ENCODE assay signal across 9 cellular contexts in genomic region chr7:130957140-130957513, GRCh38.
DNase-seq lines count a peak whose midpoint lies in the region; ATAC-seq and TF ChIP-seq lines count a peak whose summit lies in the region.
"Had no signal": no experiment of that assay in that cellular context is flagged by ENCODE, and none has a peak within 500 bp of the region (broad histone marks: within the 10 kb centered on the region; RNA-seq: fewer than 3 reads in every experiment).

No MANE protein-coding gene starts in this region.

- CTCF ChIA-PET in CD4-positive, alpha-beta memory T cell (lab: Charles Lee; ENCODE audit: partially characterized antibody): interaction anchor here (0.9 to 7.6 kb wide), 8 partner anchors 9 to 466 kb away, joined by 3 to 100 read pairs (median 14); no protein-coding TSS in a partner anchor
- CTCF ChIA-PET in activated B cell treated with CpG ODN at 0.5 μM for 24 hours (lab: Charles Lee): interaction anchor here (0.6 to 4.0 kb wide), 9 partner anchors 11 to 60 kb away, joined by 3 to 19 read pairs (median 3); no protein-coding TSS in a partner anchor

- TF ChIP-seq POLR2A in GM18505 (IDR thresholded peaks at IDR 0.05; ENCODE audit: borderline replicate concordance, extremely low read depth, insufficient read depth, insufficient read length): no peak

- H3K27me3 ChIP-seq in CD4-positive, alpha-beta memory T cell (ENCODE audit: insufficient read depth, low read length): no peaks in the 10 kb centered on the region
- no peaks in the 10 kb centered on the region for H3K27me3 ChIP-seq in muscle layer of duodenum (ENCODE audit: low read depth, low read length)

- peaks cover 20 to 68% of the 10 kb centered on the region in 2 donors for H3K36me3 Mint-ChIP-seq in CD4-positive, alpha-beta memory T cell
- H3K36me3 Mint-ChIP-seq in HFFc6 (ENCODE audit: low read depth) (peaks cover 12% of the 10 kb centered on the region), activated B cell treated with CpG ODN at 0.5 μM for 24 hours (ENCODE audit: low read depth) (peaks cover 87% of the 10 kb centered on the region)

- H3K4me3 ChIP-seq in CD4-positive, alpha-beta memory T cell (ENCODE audit: low read length in 2 of 2): peak overlapping the region; percentile 10 to 51
- H3K4me3 ChIP-seq in muscle layer of duodenum (ENCODE audit: low read depth in 1 of 2, low read length in 2 of 2): no peak overlapping the region

- POLR2A ChIA-PET in CD4-positive, alpha-beta memory T cell (lab: Charles Lee; ENCODE audit: partially characterized antibody): interaction anchor here (0.7 to 11.7 kb wide), 9 partner anchors 9 to 148 kb away, joined by 3 to 176 read pairs (median 6); no protein-coding TSS in a partner anchor
- POLR2A ChIA-PET in activated B cell treated with CpG ODN at 0.5 μM for 24 hours (lab: Charles Lee): interaction anchor here (0.6 to 9.3 kb wide), 11 partner anchors 11 to 149 kb away, joined by 3 to 117 read pairs (median 4); no protein-coding TSS in a partner anchor

- H3K9me3 Mint-ChIP-seq in CD4-positive, alpha-beta memory T cell: peaks cover 0 to 4% (median 0%) of the 10 kb centered on the region in 8 donors
- H3K9me3 Mint-ChIP-seq in HFFc6 (no peaks in the 10 kb centered on the region), activated B cell treated with CpG ODN at 0.5 μM for 24 hours (no peaks in the 10 kb centered on the region)

- peak overlapping the region; percentile 79 to 90 (median 85) for H3K4me3 Mint-ChIP-seq in CD4-positive, alpha-beta memory T cell
- H3K4me3 Mint-ChIP-seq in HFFc6 (no peak overlapping the region), activated B cell treated with CpG ODN at 0.5 μM for 24 hours (peak overlapping the region; percentile 87)

- peaks cover 93% of the 10 kb centered on the region for H3K4me1 ChIP-seq in CD4-positive, alpha-beta memory T cell (ENCODE audit: insufficient read depth, low read length)
- peaks cover 7 to 33% of the 10 kb centered on the region in 2 donors for H3K4me1 ChIP-seq in muscle layer of duodenum (ENCODE audit: control insufficient read depth in 1 of 2, insufficient read depth in 2 of 2, low read length in 2 of 2)

- TF ChIP-seq CTCF in HFFc6 (IDR thresholded peaks at IDR 0.05): no peak
- TF ChIP-seq CTCF in activated B cell treated with CpG ODN at 0.5 μM for 24 hours (IDR thresholded peaks at IDR 0.05): no peak

- ATAC-seq in activated B cell treated with CpG ODN at 0.5 μM for 24 hours (ENCODE audit: low read depth) (peak; percentile 17), GM18505 (IDR thresholded peaks at IDR 0.05; ENCODE audit: unreplicated experiment) (no peak), HG03159 (IDR thresholded peaks at IDR 0.05; ENCODE audit: unreplicated experiment) (no peak)

- peak; percentile 43 to 80 (median 47) for DNase-seq in CD4-positive, alpha-beta memory T cell
- DNase-seq in HFFc6 (no peak), activated B cell treated with CpG ODN at 0.5 μM for 24 hours (no peak), GOT3 (lab: John Stamatoyannopoulos, UW) (no peak)
- DNase-seq: DMS79 treated with DMSO at 0.1 percent for 48 hours; stimulated activated CD8-positive, alpha-beta memory T cell treated with anti-CD3 and anti-CD28 coated beads, Interleukin-4, amount 100 ng/mL, for 48 hours had no signal

- peak overlapping the region; percentile 76 for H3K27ac ChIP-seq in CD4-positive, alpha-beta memory T cell (ENCODE audit: low read depth, low read length)
- H3K27ac ChIP-seq in muscle layer of duodenum (ENCODE audit: low read length): peak overlapping the region; percentile 70

- no peaks in the 10 kb centered on the region for H3K36me3 ChIP-seq in CD4-positive, alpha-beta memory T cell (ENCODE audit: insufficient read depth, low read length)
- peaks cover 0 to 25% of the 10 kb centered on the region in 2 donors for H3K36me3 ChIP-seq in muscle layer of duodenum (ENCODE audit: control insufficient read depth in 1 of 2, insufficient read depth in 2 of 2, low read length in 2 of 2)

- H3K27ac Mint-ChIP-seq in CD4-positive, alpha-beta memory T cell: peak overlapping the region in 6 of 7 donors; percentile 94 to 99 (median 96)
- H3K27ac Mint-ChIP-seq in HFFc6 (peak overlapping the region; percentile 84), activated B cell treated with CpG ODN at 0.5 μM for 24 hours (peak overlapping the region; percentile 78)

- intact Hi-C loops in CD4-positive, alpha-beta memory T cell (cut with micrococcal nuclease): no loop called here
- intact Hi-C loops in activated B cell treated with CpG ODN at 0.5 μM for 24 hours (cut with micrococcal nuclease): no loop called here

- no peaks in the 10 kb centered on the region for H3K27me3 Mint-ChIP-seq in CD4-positive, alpha-beta memory T cell
- H3K27me3 Mint-ChIP-seq in HFFc6 (ENCODE audit: insufficient read depth) (peaks cover 4% of the 10 kb centered on the region), activated B cell treated with CpG ODN at 0.5 μM for 24 hours (no peaks in the 10 kb centered on the region)

- H3K4me1 Mint-ChIP-seq in CD4-positive, alpha-beta memory T cell: peaks cover 13 to 95% (median 72%) of the 10 kb centered on the region in 4 donors
- H3K4me1 Mint-ChIP-seq in HFFc6 (ENCODE audit: low read depth): peaks cover 90% of the 10 kb centered on the region
- peaks cover 85% of the 10 kb centered on the region for H3K4me1 Mint-ChIP-seq in activated B cell treated with CpG ODN at 0.5 μM for 24 hours

- H3K9me3 ChIP-seq in CD4-positive, alpha-beta memory T cell (ENCODE audit: control insufficient read depth in 1 of 2, low read length in 2 of 2): no peaks in the 10 kb centered on the region
- no peaks in the 10 kb centered on the region for H3K9me3 ChIP-seq in muscle layer of duodenum (ENCODE audit: control insufficient read depth in 1 of 2, low read length in 2 of 2)

Comparison
In these comparisons a context has a peak if more than half of its experiments do, and no peak if none do; other contexts are left out.
1. DNase-seq: peak in CD4-positive, alpha-beta memory T cell (5 of 5); none in HFFc6 (single experiment), activated B cell treated with CpG ODN at 0.5 μM for 24 hours (single experiment) and GOT3 (single experiment).
2. H3K4me3 ChIP-seq: peak in CD4-positive, alpha-beta memory T cell (2 of 2); none in muscle layer of duodenum (0 of 2).
3. Peak in every context shown above with its lines, with median percentiles within 50 percentile points of each other: H3K27ac Mint-ChIP-seq.